ENCODE assay signal across 10 cellular contexts in the genomic region with DNA sequence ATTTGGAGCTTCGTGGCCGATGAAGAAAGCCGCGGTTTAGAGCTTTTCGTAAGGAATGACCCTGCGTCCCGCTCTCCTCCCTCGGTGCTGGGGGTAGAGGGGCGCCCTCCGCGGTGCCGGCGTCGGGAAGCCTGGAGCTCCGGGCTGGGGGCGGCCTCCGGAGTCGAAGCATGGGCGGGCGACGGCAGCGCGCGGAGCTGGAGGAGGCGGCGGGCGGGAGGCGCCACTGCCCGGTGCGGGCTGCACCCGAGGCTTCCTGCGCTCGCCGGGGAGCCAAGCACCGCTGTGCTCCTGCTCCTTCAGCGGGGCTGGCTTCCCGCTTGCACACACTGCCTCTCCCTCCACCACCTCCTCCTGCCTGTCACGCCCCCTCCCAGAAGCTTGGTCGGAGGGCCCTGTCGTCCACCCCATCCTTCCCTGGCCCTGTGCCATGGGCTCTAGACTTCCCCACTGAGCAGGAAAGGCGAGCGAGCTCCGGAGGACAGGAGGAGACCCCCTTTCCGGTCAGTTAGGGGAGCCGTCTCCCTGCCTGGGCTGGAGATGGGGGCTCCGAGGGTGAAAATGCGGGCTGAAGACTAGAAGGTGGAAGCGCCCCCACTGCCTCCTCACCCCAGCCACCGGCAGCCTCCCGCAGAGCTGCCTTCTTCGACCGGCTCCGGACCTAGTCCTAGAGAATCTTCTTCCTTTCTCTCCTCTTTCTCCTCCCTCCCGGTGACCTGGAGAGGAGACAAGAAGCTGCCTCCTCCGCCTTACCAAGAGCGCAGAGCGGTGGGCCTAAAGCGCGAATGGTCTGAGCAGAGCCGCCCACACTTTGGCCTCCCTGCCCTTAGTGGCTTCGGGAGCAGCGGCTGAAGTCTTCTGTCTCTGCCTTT. TPM values are rescaled to one million over a fixed set of nuclear protein-coding genes. Genes with fewer than 3 reads are reported as not detected.
DNase-seq lines count a peak whose midpoint lies in the region; ATAC-seq and TF ChIP-seq lines count a peak whose summit lies in the region.
"Had no signal": no experiment of that assay in that cellular context is flagged by ENCODE, and none has a peak within 500 bp of the region (broad histone marks: within the 10 kb centered on the region; RNA-seq: fewer than 3 reads in every experiment).

No MANE protein-coding gene starts in this region.

- H4K20me1 ChIP-seq in neural progenitor cell (ENCODE audit: low read depth), result peaks cover 4% of the 10 kb centered on the region

- TF ChIP-seq POLR2A in esophagus squamous epithelium (IDR thresholded peaks at IDR 0.05), result no peak

- no peaks in the 10 kb centered on the region for H3K9me3 ChIP-seq in esophagus squamous epithelium
- H3K9me3 ChIP-seq in neural progenitor cell (ENCODE audit: low read depth), result no peaks in the 10 kb centered on the region
- H3K9me3 ChIP-seq: neutrophil, thoracic aorta had no signal

- H3K27me3 Mint-ChIP-seq in neural progenitor cell (ENCODE audit: insufficient read depth, low read depth), result peaks cover 10% of the 10 kb centered on the region
- H3K27me3 Mint-ChIP-seq in stimulated activated naive B cell treated with anti-CD40 and anti-IgM and Interleukin-4, amounts not matched to agents 10 μg/mL and 1 μg/mL and 100 μg/mL, for 72 hours, result peaks cover 52 to 54% of the 10 kb centered on the region in 2 donors

- H3F3A ChIP-seq in neural progenitor cell (ENCODE audit: low read depth), result peaks cover 20% of the 10 kb centered on the region

- H3K36me3 ChIP-seq in BJ (ENCODE audit: control insufficient read depth, insufficient read depth, low read length), result no peaks in the 10 kb centered on the region
- H3K36me3 ChIP-seq in esophagus squamous epithelium, result no peaks in the 10 kb centered on the region
- no peaks in the 10 kb centered on the region for H3K36me3 ChIP-seq in neural progenitor cell
- H3K36me3 ChIP-seq: neutrophil, thoracic aorta had no signal

- peak overlapping the region; percentile 89 for H3K4me3 Mint-ChIP-seq in neural progenitor cell
- peak overlapping the region in 1 of 2 donors; percentile 55 for H3K4me3 Mint-ChIP-seq in stimulated activated naive B cell treated with anti-CD40 and anti-IgM and Interleukin-4, amounts not matched to agents 10 μg/mL and 1 μg/mL and 100 μg/mL, for 72 hours

- H3K27ac Mint-ChIP-seq in neural progenitor cell, result peak overlapping the region; percentile 89
- H3K27ac Mint-ChIP-seq in stimulated activated naive B cell treated with anti-CD40 and anti-IgM and Interleukin-4, amounts not matched to agents 10 μg/mL and 1 μg/mL and 100 μg/mL, for 72 hours, result no peak overlapping the region

- CTCF ChIA-PET in BJ (lab: Yijun Ruan, JAX), result interaction anchor here (0.6 to 3.1 kb wide), 9 partner anchors 9 to 1044 kb away, joined by 3 to 17 read pairs (median 5); no protein-coding TSS in a partner anchor

- POLR2A ChIA-PET in BJ (lab: Charles Lee), result no interaction called here

- peaks cover 21% of the 10 kb centered on the region for H3K36me3 Mint-ChIP-seq in neural progenitor cell
- H3K36me3 Mint-ChIP-seq in stimulated activated naive B cell treated with anti-CD40 and anti-IgM and Interleukin-4, amounts not matched to agents 10 μg/mL and 1 μg/mL and 100 μg/mL, for 72 hours, result no peaks in the 10 kb centered on the region

- peaks cover 21% of the 10 kb centered on the region for H3K4me1 Mint-ChIP-seq in neural progenitor cell
- no peaks in the 10 kb centered on the region for H3K4me1 Mint-ChIP-seq in stimulated activated naive B cell treated with anti-CD40 and anti-IgM and Interleukin-4, amounts not matched to agents 10 μg/mL and 1 μg/mL and 100 μg/mL, for 72 hours

- no peak overlapping the region for H3K27ac ChIP-seq in esophagus squamous epithelium
- H3K27ac ChIP-seq in neural progenitor cell, result no peak overlapping the region
- H3K27ac ChIP-seq: neutrophil, thoracic aorta had no signal

- no peak for ATAC-seq in stimulated activated naive B cell treated with anti-CD40 and anti-IgM and Interleukin-4, amounts not matched to agents 10 μg/mL and 1 μg/mL and 100 μg/mL, for 72 hours (replicated peaks)
- ATAC-seq in esophagus mucosa (no peak), HG02642 (IDR thresholded peaks at IDR 0.05; ENCODE audit: poor library complexity, unreplicated experiment) (no peak), HG03280 (IDR thresholded peaks at IDR 0.05; ENCODE audit: unreplicated experiment) (no peak)

- intact Hi-C loops in esophagus squamous epithelium (cut with DNase I), result no loop called here

- 36% methylated on average over 36 of the region's 62 CpGs; no CpG with 5 or more reads in 1 of the 2 donors for WGBS in esophagus squamous epithelium, 2 donors

- peak overlapping the region; percentile 50 for H3K4me3 ChIP-seq in BJ (ENCODE audit: low read depth, low read length)
- H3K4me3 ChIP-seq in esophagus squamous epithelium, result peak overlapping the region; percentile 11 to 49 (median 32)
- peak overlapping the region; percentile 68 for H3K4me3 ChIP-seq in neural progenitor cell
- H3K4me3 ChIP-seq: thoracic aorta had no signal

- peak overlapping the region; percentile 97 for H3K4me2 ChIP-seq in neural progenitor cell

- H3K9ac ChIP-seq in neural progenitor cell, result no peak overlapping the region

- H3K4me1 ChIP-seq in esophagus squamous epithelium, result peaks cover 0 to 24% (median 20%) of the 10 kb centered on the region in 3 donors
- peaks cover 9% of the 10 kb centered on the region for H3K4me1 ChIP-seq in neural progenitor cell

- DNase-seq in BJ (ENCODE audit: low read depth), result no peak
- DNase-seq in NCI-H1105 (lab: John Stamatoyannopoulos, UW), result peak; percentile 47
- no peak for DNase-seq in esophagus squamous epithelium (lab: John Stamatoyannopoulos, UW)
- peak; percentile 62 for DNase-seq in neural progenitor cell (ENCODE audit: low spot score)
- DNase-seq in stimulated activated naive B cell treated with anti-CD40 and anti-IgM and Interleukin-4, amounts not matched to agents 10 μg/mL and 1 μg/mL and 100 μg/mL, for 72 hours, result no peak

- peaks cover 14% of the 10 kb centered on the region for H3K27me3 ChIP-seq in BJ (ENCODE audit: control insufficient read depth, insufficient read depth, low read length)
- peaks cover 0 to 84% (median 11%) of the 10 kb centered on the region in 4 donors for H3K27me3 ChIP-seq in esophagus squamous epithelium
- peaks cover 75% of the 10 kb centered on the region for H3K27me3 ChIP-seq in neural progenitor cell

- TF ChIP-seq CTCF in BJ (IDR thresholded peaks at IDR 0.05; ENCODE audit: insufficient read depth, low read depth, low read length), result no peak
- TF ChIP-seq CTCF in esophagus squamous epithelium (IDR thresholded peaks at IDR 0.05), result no peak
- TF ChIP-seq CTCF in neural progenitor cell (IDR thresholded peaks at IDR 0.05), result no peak

- H2AFZ ChIP-seq in neural progenitor cell (replicated peaks), result peak overlapping the region; percentile 97

- H3K79me2 ChIP-seq in neural progenitor cell (ENCODE audit: low read depth), result no peaks in the 10 kb centered on the region

- H3K9me3 Mint-ChIP-seq in neural progenitor cell, result no peaks in the 10 kb centered on the region
- H3K9me3 Mint-ChIP-seq in stimulated activated naive B cell treated with anti-CD40 and anti-IgM and Interleukin-4, amounts not matched to agents 10 μg/mL and 1 μg/mL and 100 μg/mL, for 72 hours, result peaks cover 5 to 11% of the 10 kb centered on the region in 2 donors

RNA-seq across cellular contexts. Expression of a gene that starts 1.8 kb away (rescaled TPM):
- polyA plus RNA-seq in BJ (2011; rRNA removed), result 0.81 and 1.5 TPM in 2 replicates
- 1.6 and 2.0 TPM in 2 replicates for polyA minus RNA-seq in BJ (2011; rRNA and poly(A)+ RNA removed)
- total RNA-seq in esophagus squamous epithelium (under 1 TPM in 3 of 4 donors, not detected in 1; 0.13 to 0.38 (median 0.21) TPM), neural progenitor cell (ENCODE audit: low replicate concordance) (2.9 and 6.5 TPM in 2 replicates), esophagus mucosa (not detected)
- total RNA-seq: thoracic aorta had no signal

Comparison
In these comparisons a context has a peak if more than half of its experiments do, and no peak if none do; other contexts are left out.
1. DNase-seq: peak in NCI-H1105 (single experiment) and neural progenitor cell (single experiment); none in BJ (single experiment), esophagus squamous epithelium (single experiment) and stimulated activated naive B cell treated with anti-CD40 and anti-IgM and Interleukin-4, amounts not matched to agents 10 μg/mL and 1 μg/mL and 100 μg/mL, for 72 hours (single experiment).
2. Peak in every context shown above with its lines, with median percentiles within 50 percentile points of each other: H3K4me3 ChIP-seq.